In the genomic region with DNA sequence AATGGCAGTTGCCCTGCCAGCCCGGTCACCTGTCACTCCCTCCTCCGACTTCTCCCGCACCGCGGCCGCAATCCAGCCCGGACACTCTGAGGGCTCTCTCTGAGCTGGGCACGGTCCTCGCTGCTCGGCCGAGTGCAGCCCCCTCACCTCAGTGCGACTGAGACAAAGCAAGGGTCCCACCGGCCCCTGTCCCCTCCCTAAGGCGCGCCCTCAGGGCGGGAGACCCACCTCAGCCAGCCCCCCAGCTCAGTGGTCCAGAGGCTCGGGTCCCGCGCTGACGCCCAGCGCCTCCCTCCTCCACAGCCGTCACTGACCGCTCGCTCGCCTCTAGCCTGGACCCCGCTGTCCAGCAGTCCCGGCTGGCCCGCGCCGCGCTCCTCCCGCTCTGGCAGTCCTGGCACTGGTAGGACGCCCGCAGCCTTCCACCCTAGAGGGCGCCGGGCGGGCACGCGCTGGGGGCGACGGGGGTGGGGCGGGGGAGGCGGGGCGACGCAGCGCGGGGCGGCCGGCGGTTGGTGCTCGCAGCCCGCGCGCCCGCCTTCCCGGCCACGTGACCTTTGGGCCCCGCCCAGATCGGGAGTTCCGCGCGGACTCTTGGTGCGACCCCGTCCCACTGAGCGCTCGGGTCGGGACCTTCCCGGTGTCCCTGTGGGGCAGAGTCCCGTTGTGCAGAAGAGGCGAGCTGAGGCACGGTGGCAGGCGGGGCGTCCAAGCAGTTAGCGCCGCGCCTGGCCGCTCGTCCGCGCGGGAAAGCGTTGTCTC, we compare ENCODE assay signal across 8 cellular contexts. TPM values are rescaled to one million over a fixed set of nuclear protein-coding genes. Genes with fewer than 3 reads are reported as not detected.
DNase-seq lines count a peak whose midpoint lies in the region; ATAC-seq and TF ChIP-seq lines count a peak whose summit lies in the region.

No MANE protein-coding gene starts in this region.

- H3K27me3 ChIP-seq in BJ (ENCODE audit: control insufficient read depth, insufficient read depth, low read length) (no peaks in the 10 kb centered on the region; the same call in 1 of the 2 replicates), endodermal cell (ENCODE audit: control insufficient read depth, insufficient read depth, low read length, poor library complexity, severe bottlenecking) (peaks cover 55% of the 10 kb centered on the region)

- no peak overlapping the region for H3K9ac ChIP-seq in endodermal cell (ENCODE audit: extremely low read depth, low read length, poor library complexity, severe bottlenecking)

- peak overlapping the region; percentile 82 for H3K4me3 Mint-ChIP-seq in activated CD8-positive, alpha-beta memory T cell treated with anti-CD3 and anti-CD28 coated beads, Interleukin-2, amount 10 ng/mL, durations not matched to agents 7 days and 5 days
- peak overlapping the region; percentile 67 for H3K4me3 Mint-ChIP-seq in endodermal cell

- H3K9me3 Mint-ChIP-seq in activated CD8-positive, alpha-beta memory T cell treated with anti-CD3 and anti-CD28 coated beads, Interleukin-2, amount 10 ng/mL, durations not matched to agents 7 days and 5 days (ENCODE audit: low read depth): no peaks in the 10 kb centered on the region
- H3K9me3 Mint-ChIP-seq in endodermal cell: no peaks in the 10 kb centered on the region

- no peak for DNase-seq in BJ (ENCODE audit: low read depth)
- DNase-seq in NK-92 treated with Interleukin-12 subunit alpha and Interleukin-12 subunit beta, amount 100 ng/mL, for 24 hours (lab: John Stamatoyannopoulos, UW): peak; percentile 46
- peak; percentile 84 for DNase-seq in activated CD8-positive, alpha-beta memory T cell treated with anti-CD3 and anti-CD28 coated beads, Interleukin-2, amount 10 ng/mL, durations not matched to agents 7 days and 5 days
- peak; percentile 93 for DNase-seq in endodermal cell
- peak; percentile 62 for DNase-seq in stimulated activated CD8-positive, alpha-beta memory T cell treated with anti-CD3 and anti-CD28 coated beads, Interleukin-15, amount 100 ng/mL, for 24 hours (ENCODE audit: low read depth)

- H3K36me3 ChIP-seq in BJ (ENCODE audit: control insufficient read depth, insufficient read depth, low read length) (no peaks in the 10 kb centered on the region), endodermal cell (ENCODE audit: control insufficient read depth, insufficient read depth, low read length) (no peaks in the 10 kb centered on the region), mesodermal cell (ENCODE audit: control insufficient read depth, insufficient read depth, low read length) (no peaks in the 10 kb centered on the region)

- CTCF ChIA-PET in BJ (lab: Yijun Ruan, JAX): interaction anchor here (0.8 to 1.3 kb wide), 4 partner anchors 42 to 347 kb away, joined by 3 read pairs; a partner anchor contains a TSS
- CTCF ChIA-PET in activated CD8-positive, alpha-beta memory T cell treated with anti-CD3 and anti-CD28 coated beads, Interleukin-2, amount 10 ng/mL, durations not matched to agents 7 days and 5 days (lab: Charles Lee): interaction anchor here (1.6 to 2.9 kb wide), 4 partner anchors 10 to 275 kb away, joined by 3 to 25 read pairs (median 10); no protein-coding TSS in a partner anchor

- peak; percentile 71 for ATAC-seq in GM19328 (IDR thresholded peaks at IDR 0.05; ENCODE audit: unreplicated experiment)
- peak; percentile 62 for ATAC-seq in HG03565 (IDR thresholded peaks at IDR 0.05; ENCODE audit: unreplicated experiment)
- ATAC-seq in activated CD8-positive, alpha-beta memory T cell treated with anti-CD3 and anti-CD28 coated beads, Interleukin-2, amount 10 ng/mL, durations not matched to agents 7 days and 5 days: peak; percentile 89

- H3K9me3 ChIP-seq in endodermal cell (ENCODE audit: control insufficient read depth, low read length): no peaks in the 10 kb centered on the region
- no peaks in the 10 kb centered on the region for H3K9me3 ChIP-seq in mesodermal cell (ENCODE audit: control insufficient read depth, low read length)

- POLR2A ChIA-PET in BJ (lab: Charles Lee): no interaction called here

- H3K27me3 Mint-ChIP-seq in activated CD8-positive, alpha-beta memory T cell treated with anti-CD3 and anti-CD28 coated beads, Interleukin-2, amount 10 ng/mL, durations not matched to agents 7 days and 5 days: peaks cover 25% of the 10 kb centered on the region
- H3K27me3 Mint-ChIP-seq in endodermal cell (ENCODE audit: insufficient read depth): peaks cover 69% of the 10 kb centered on the region

- 1 to 7% methylated on average over 9 to 82 of the region's 82 CpGs for WGBS in endodermal cell (ENCODE audit: insufficient coverage in 1 of 2, insufficient read length in 1 of 2), 2 experiments
- 0 to 1% methylated on average over 57 of the region's 82 CpGs for WGBS in mesodermal cell (ENCODE audit: insufficient coverage in 2 of 2), 2 experiments

- no peak overlapping the region for H3K27ac Mint-ChIP-seq in activated CD8-positive, alpha-beta memory T cell treated with anti-CD3 and anti-CD28 coated beads, Interleukin-2, amount 10 ng/mL, durations not matched to agents 7 days and 5 days
- H3K27ac Mint-ChIP-seq in endodermal cell: no peak overlapping the region

- no peaks in the 10 kb centered on the region for H3K4me1 ChIP-seq in endodermal cell (ENCODE audit: control insufficient read depth, insufficient read depth, low read length)
- H3K4me1 ChIP-seq in mesodermal cell (ENCODE audit: control insufficient read depth, insufficient read depth, low read length, poor library complexity, severe bottlenecking): peaks cover 3% of the 10 kb centered on the region

- H3K27ac ChIP-seq in endodermal cell (ENCODE audit: low read depth, low read length) (no peak overlapping the region), mesodermal cell (ENCODE audit: low read depth, low read length, severe bottlenecking) (no peak overlapping the region)

- TF ChIP-seq CTCF in BJ (IDR thresholded peaks at IDR 0.05; ENCODE audit: insufficient read depth, low read depth, low read length): peak; percentile 36
- no peak for TF ChIP-seq CTCF in endodermal cell (conservative IDR thresholded peaks at IDR 0.05)

- H3K36me3 Mint-ChIP-seq in activated CD8-positive, alpha-beta memory T cell treated with anti-CD3 and anti-CD28 coated beads, Interleukin-2, amount 10 ng/mL, durations not matched to agents 7 days and 5 days: no peaks in the 10 kb centered on the region
- H3K36me3 Mint-ChIP-seq in endodermal cell (ENCODE audit: low read depth): no peaks in the 10 kb centered on the region

- H3K4me1 Mint-ChIP-seq in activated CD8-positive, alpha-beta memory T cell treated with anti-CD3 and anti-CD28 coated beads, Interleukin-2, amount 10 ng/mL, durations not matched to agents 7 days and 5 days: peaks cover 13% of the 10 kb centered on the region
- H3K4me1 Mint-ChIP-seq in endodermal cell: peaks cover 11% of the 10 kb centered on the region

- peak overlapping the region; percentile 69 for H3K4me3 ChIP-seq in BJ (ENCODE audit: low read depth, low read length)
- H3K4me3 ChIP-seq in endodermal cell (ENCODE audit: low read length): peak overlapping the region; percentile 86
- H3K4me3 ChIP-seq in mesodermal cell (ENCODE audit: extremely low read depth, insufficient read depth, low read length, poor library complexity, severe bottlenecking): peak overlapping the region; percentile 49

RNA-seq across cellular contexts. Expression of a gene that starts 7.9 kb away (rescaled TPM):
- 17.8 and 26.5 TPM in 2 replicates for polyA plus RNA-seq in BJ (2011; rRNA removed)
- polyA minus RNA-seq in BJ (2011; rRNA and poly(A)+ RNA removed): 17.1 and 24.8 TPM in 2 replicates
- total RNA-seq in activated CD8-positive, alpha-beta memory T cell treated with anti-CD3 and anti-CD28 coated beads, Interleukin-2, amount 10 ng/mL, durations not matched to agents 7 days and 5 days: 10 to 100 TPM; 36.6 to 43.4 TPM
- total RNA-seq in endodermal cell: 10 to 100 TPM; 24.3 to 26.5 TPM
- polyA plus RNA-seq in endodermal cell (2013, experiment 1 of 2): 19.3 TPM
- 15.4 TPM for polyA plus RNA-seq in endodermal cell (2013, experiment 2 of 2)
- 8.6 TPM for polyA plus RNA-seq in mesodermal cell (2013, experiment 1 of 2)
- polyA plus RNA-seq in mesodermal cell (2013, experiment 2 of 2): 8.2 TPM

RNA-seq across cellular contexts. Expression of a gene that starts 43.5 kb away (rescaled TPM):
- polyA plus RNA-seq in BJ (2011; rRNA removed): 0.51 and 0.70 TPM in 2 replicates
- polyA minus RNA-seq in BJ (2011; rRNA and poly(A)+ RNA removed): 0.09 TPM in 1 of 2 replicates, not detected in the other
- total RNA-seq in activated CD8-positive, alpha-beta memory T cell treated with anti-CD3 and anti-CD28 coated beads, Interleukin-2, amount 10 ng/mL, durations not matched to agents 7 days and 5 days: under 1 TPM; 0.12 to 0.38 TPM
- total RNA-seq in endodermal cell: 1 to 10 TPM in 1 of 2 donors, under 1 TPM in 1; 0.79 to 1.3 TPM
- 0.57 TPM for polyA plus RNA-seq in endodermal cell (2013, experiment 1 of 2)
- polyA plus RNA-seq in endodermal cell (2013, experiment 2 of 2): 1.1 TPM
- 0.18 TPM for polyA plus RNA-seq in mesodermal cell (2013, experiment 1 of 2)
- polyA plus RNA-seq in mesodermal cell (2013, experiment 2 of 2): 0.46 TPM
